Comparison of ENCODE assay signal across 8 cellular contexts in the genomic region with DNA sequence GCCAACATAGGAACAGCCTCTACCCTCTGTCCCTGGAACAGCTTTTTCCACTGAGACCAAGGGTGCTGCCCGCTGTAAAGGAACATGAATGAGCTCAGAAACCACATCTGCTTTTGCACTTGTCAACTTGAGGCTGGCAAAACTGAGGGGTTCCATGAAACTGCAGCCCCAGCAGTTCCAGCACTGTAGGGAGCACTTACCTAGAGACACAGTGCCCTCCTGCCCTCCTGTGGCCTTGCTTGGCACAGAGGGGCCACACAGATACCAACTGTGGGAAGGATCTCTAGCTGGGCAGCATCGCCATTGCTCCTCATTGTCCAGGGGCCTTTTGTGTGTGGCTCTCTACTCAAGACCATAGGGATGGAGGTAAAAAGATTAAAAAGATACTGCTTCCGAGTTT. TPM values are rescaled to one million over a fixed set of nuclear protein-coding genes. Genes with fewer than 3 reads are reported as not detected.
DNase-seq lines count a peak whose midpoint lies in the region; ATAC-seq lines count a peak whose summit lies in the region.

No MANE protein-coding gene starts in this region.

- POLR2A ChIA-PET in T-cell (lab: Charles Lee), result interaction anchor here (0.5 to 1.3 kb wide), 5 partner anchors 8 to 46 kb away, joined by 3 to 5 read pairs (median 3); no protein-coding TSS in a partner anchor

- H3K9me3 Mint-ChIP-seq in T-cell, result no peaks in the 10 kb centered on the region

- H3K27me3 Mint-ChIP-seq in T-cell, result no peaks in the 10 kb centered on the region

- CTCF ChIA-PET in T-cell (lab: Charles Lee), result interaction anchor here (0.5 to 3.1 kb wide), 31 partner anchors 10 to 913 kb away, joined by 3 to 26 read pairs (median 4); no protein-coding TSS in a partner anchor

- H3K4me3 Mint-ChIP-seq in T-cell, result peak overlapping the region in 1 of 3 donors; percentile 67

- peak; percentile 50 for DNase-seq in GDM1 (lab: John Stamatoyannopoulos, UW)
- DNase-seq in T-cell, result peak in 30 of 34 experiments; percentile 41 to 71 (median 60)
- DNase-seq in effector CD4-positive, alpha-beta T cell, result peak; percentile 41
- DNase-seq in sciatic nerve (ENCODE audit: low spot score), result no peak
- DNase-seq in NCI-H524 treated with DMSO at 0.1 percent for 48 hours (lab: John Stamatoyannopoulos, UW), result no peak
- DNase-seq in NCI-H1694 treated with DMSO at 0.1 percent for 48 hours (lab: John Stamatoyannopoulos, UW), result no peak
- no peak for DNase-seq in NCI-H2171 (lab: John Stamatoyannopoulos, UW)

- peaks cover 99 to 100% (median 100%) of the 10 kb centered on the region in 3 donors for H3K4me1 Mint-ChIP-seq in T-cell

- peaks cover 45% of the 10 kb centered on the region for H3K36me3 Mint-ChIP-seq in T-cell

- H3K27ac Mint-ChIP-seq in T-cell, result peak overlapping the region; percentile 79 to 93

- intact Hi-C loops in sciatic nerve (cut with DNase I), result no loop called here

- ATAC-seq in T-cell (replicated peaks in 1 of 4) (peak; percentile 17 to 42 (median 36)), sciatic nerve (peak; percentile 44), HG03432 (IDR thresholded peaks at IDR 0.05; ENCODE audit: unreplicated experiment) (no peak)

RNA-seq across cellular contexts. Expression of a gene that starts 51.6 kb away (rescaled TPM):
- total RNA-seq in T-cell (100 to 1,000 TPM; 153 to 351 (median 179) TPM), sciatic nerve (81.2 TPM)

Comparison
In these comparisons a context has a peak if more than half of its experiments do, and no peak if none do; other contexts are left out.
1. DNase-seq: peak in GDM1 (single experiment), T-cell (30 of 34) and effector CD4-positive, alpha-beta T cell (single experiment); none in sciatic nerve (single experiment), NCI-H524 treated with DMSO at 0.1 percent for 48 hours (single experiment), NCI-H1694 treated with DMSO at 0.1 percent for 48 hours (single experiment) and NCI-H2171 (single experiment).